In the genomic region with DNA sequence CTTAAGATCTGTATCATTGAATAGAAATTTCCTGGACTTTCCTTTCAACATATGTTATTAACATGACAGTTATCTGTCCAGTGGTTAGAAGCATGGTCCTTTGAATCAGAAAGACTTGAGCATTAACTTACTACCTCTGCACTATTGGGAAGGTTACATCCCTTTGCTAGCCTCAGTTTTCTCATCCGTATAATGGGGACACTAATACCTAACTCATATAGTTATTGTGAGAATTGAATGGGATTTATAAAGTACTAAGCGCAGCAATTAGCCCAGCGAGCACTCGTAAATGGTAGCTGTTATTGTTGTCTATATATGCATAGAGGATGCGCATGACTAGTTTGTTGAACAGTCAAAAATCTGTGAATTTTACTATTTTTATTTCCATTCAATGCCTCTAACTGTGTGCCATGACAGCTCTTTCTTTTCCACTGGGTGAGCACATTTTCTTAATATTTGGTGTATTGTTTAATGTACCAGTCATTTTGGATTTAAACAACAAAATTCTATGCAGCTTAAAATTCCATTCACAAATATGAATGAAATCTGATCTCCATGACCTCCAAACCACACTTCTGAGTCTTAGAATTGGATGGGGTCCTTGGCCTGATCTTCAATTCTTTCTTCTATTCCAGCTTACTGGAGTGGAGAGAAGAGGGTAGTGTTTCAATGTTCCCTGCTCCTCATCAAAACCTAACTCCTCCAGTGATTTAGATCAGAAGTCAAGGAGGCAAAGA, we compare ENCODE assay signal across 1 cellular context.
A peak's percentile ranks its signal among the peaks of the same experiment; 100 is the strongest.
TF ChIP-seq lines count a peak whose summit lies in the region.

No MANE protein-coding gene starts in this region.

TF ChIP-seq in HepG2, 621 proteins besides CTCF, POLR2A, EP300 and RAD21:
- TF ChIP-seq, protein P1, sequence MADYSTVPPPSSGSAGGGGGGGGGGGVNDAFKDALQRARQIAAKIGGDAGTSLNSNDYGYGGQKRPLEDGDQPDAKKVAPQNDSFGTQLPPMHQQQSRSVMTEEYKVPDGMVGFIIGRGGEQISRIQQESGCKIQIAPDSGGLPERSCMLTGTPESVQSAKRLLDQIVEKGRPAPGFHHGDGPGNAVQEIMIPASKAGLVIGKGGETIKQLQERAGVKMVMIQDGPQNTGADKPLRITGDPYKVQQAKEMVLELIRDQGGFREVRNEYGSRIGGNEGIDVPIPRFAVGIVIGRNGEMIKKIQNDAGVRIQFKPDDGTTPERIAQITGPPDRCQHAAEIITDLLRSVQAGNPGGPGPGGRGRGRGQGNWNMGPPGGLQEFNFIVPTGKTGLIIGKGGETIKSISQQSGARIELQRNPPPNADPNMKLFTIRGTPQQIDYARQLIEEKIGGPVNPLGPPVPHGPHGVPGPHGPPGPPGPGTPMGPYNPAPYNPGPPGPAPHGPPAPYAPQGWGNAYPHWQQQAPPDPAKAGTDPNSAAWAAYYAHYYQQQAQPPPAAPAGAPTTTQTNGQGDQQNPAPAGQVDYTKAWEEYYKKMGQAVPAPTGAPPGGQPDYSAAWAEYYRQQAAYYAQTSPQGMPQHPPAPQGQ (CRISPR knock-in tag; IDR thresholded peaks at IDR 0.05; ENCODE audit: borderline replicate concordance), result no peak
- TF ChIP-seq HNRNPUL1 (IDR thresholded peaks at IDR 0.05; ENCODE audit: low read depth, low read length) (no peak), ZNF629 (CRISPR knock-in tag; conservative IDR thresholded peaks at IDR 0.05) (peak; percentile 54)
